15 cellular contexts compared by ENCODE assay signal in genomic region chr3:177753498-177754155, GRCh38.
DNase-seq lines count a peak whose midpoint lies in the region; ATAC-seq, FAIRE-seq and TF ChIP-seq lines count a peak whose summit lies in the region.
"Had no signal": no experiment of that assay in that cellular context is flagged by ENCODE, and none has a peak within 500 bp of the region (broad histone marks: within the 10 kb centered on the region; RNA-seq: fewer than 3 reads in every experiment).

No MANE protein-coding gene starts in this region.

- intact Hi-C loops in left ventricle myocardium inferior (cut with micrococcal nuclease) (no loop called here), pancreas (cut with DNase I) (no loop called here)

- H3K27ac ChIP-seq in BLaER1 treated with 17β-estradiol and CSF1 and Interleukin-3, amounts not matched to agents 10 nM and 100 nM: no peak overlapping the region
- H3K27ac ChIP-seq in left ventricle myocardium inferior (replicated peaks): peak overlapping the region; percentile 67
- H3K27ac ChIP-seq in pancreas: no peak overlapping the region
- H3K27ac ChIP-seq: C4-2B, KMS-11, vagina, WERI-Rb-1 had no signal

- ATAC-seq in pancreas (peak in 3 of 4 donors; percentile 34 to 60 (median 44)), GM18520 (IDR thresholded peaks at IDR 0.05; ENCODE audit: unreplicated experiment) (no peak)
- ATAC-seq: HCT116 had no signal

- TF ChIP-seq CTCF in left ventricle myocardium inferior (IDR thresholded peaks at IDR 0.05; ENCODE audit: borderline replicate concordance) (no peak), pancreas (IDR thresholded peaks at IDR 0.05) (no peak)

- no peaks in the 10 kb centered on the region for H4K20me1 ChIP-seq in BLaER1 treated with 17β-estradiol and CSF1 and Interleukin-3, amounts not matched to agents 10 nM and 100 nM

- H3K4me2 ChIP-seq in BLaER1 treated with 17β-estradiol and CSF1 and Interleukin-3, amounts not matched to agents 10 nM and 100 nM: peak overlapping the region in 10 of 11 experiments; percentile 6 to 69 (median 29); a peak in 12 of 22 replicates
- H3K4me2 ChIP-seq: KMS-11 had no signal

- peaks cover 0 to 47% (median 10%) of the 10 kb centered on the region in 11 experiments; a peak in 12 of 22 replicates for H3K36me3 ChIP-seq in BLaER1 treated with 17β-estradiol and CSF1 and Interleukin-3, amounts not matched to agents 10 nM and 100 nM
- H3K36me3 ChIP-seq in left ventricle myocardium inferior (no peaks in the 10 kb centered on the region), pancreas (no peaks in the 10 kb centered on the region)
- H3K36me3 ChIP-seq: vagina, WERI-Rb-1 had no signal

- no peak overlapping the region for H3K4me3 ChIP-seq in BLaER1 treated with 17β-estradiol and CSF1 and Interleukin-3, amounts not matched to agents 10 nM and 100 nM
- no peak overlapping the region for H3K4me3 ChIP-seq in left ventricle myocardium inferior
- no peak overlapping the region for H3K4me3 ChIP-seq in pancreas
- H3K4me3 ChIP-seq: vagina had no signal

- DNase-seq in SK-N-DZ (ENCODE audit: low spot score): peak; percentile 79
- peak; percentile 74 for DNase-seq in left ventricle myocardium inferior
- DNase-seq in pancreas: no peak
- DNase-seq in cerebellar cortex (ENCODE audit: low spot score): no peak
- DNase-seq in HK-2 (ENCODE audit: unreplicated experiment): no peak
- no peak for DNase-seq in stimulated activated CD8-positive, alpha-beta memory T cell treated with anti-CD3 and anti-CD28 coated beads, Interleukin-4, amount 100 ng/mL, for 48 hours
- DNase-seq: WERI-Rb-1 had no signal

- peaks cover 13 to 75% (median 54%) of the 10 kb centered on the region in 11 experiments; a peak in 21 of 22 replicates for H3K9me3 ChIP-seq in BLaER1 treated with 17β-estradiol and CSF1 and Interleukin-3, amounts not matched to agents 10 nM and 100 nM (replicated peaks in 1 of 11)
- H3K9me3 ChIP-seq in left ventricle myocardium inferior (replicated peaks): no peaks in the 10 kb centered on the region
- no peaks in the 10 kb centered on the region for H3K9me3 ChIP-seq in pancreas
- H3K9me3 ChIP-seq: vagina had no signal

- no peaks in the 10 kb centered on the region for H3K27me3 ChIP-seq in BLaER1 treated with 17β-estradiol and CSF1 and Interleukin-3, amounts not matched to agents 10 nM and 100 nM
- H3K27me3 ChIP-seq in left ventricle myocardium inferior (ENCODE audit: low read depth) (no peaks in the 10 kb centered on the region), pancreas (no peaks in the 10 kb centered on the region)
- H3K27me3 ChIP-seq: vagina had no signal

- no peak overlapping the region for H3K9ac ChIP-seq in BLaER1 treated with 17β-estradiol and CSF1 and Interleukin-3, amounts not matched to agents 10 nM and 100 nM
- H3K9ac ChIP-seq: KMS-11 had no signal

- no peak for FAIRE-seq in pancreas (lab: Jason Lieb, UNC)
- FAIRE-seq: colon, GM19239 had no signal

- WGBS in pancreas, 2 donors: 60% methylated on average over 2 of the region's 2 CpGs

- H3K4me1 ChIP-seq in BLaER1 treated with 17β-estradiol and CSF1 and Interleukin-3, amounts not matched to agents 10 nM and 100 nM: peaks cover 6 to 19% (median 16%) of the 10 kb centered on the region in 10 experiments; a peak in 17 of 20 replicates
- H3K4me1 ChIP-seq in left ventricle myocardium inferior: peaks cover 42% of the 10 kb centered on the region
- H3K4me1 ChIP-seq in pancreas: peaks cover 0 to 3% (median 0%) of the 10 kb centered on the region in 3 donors

Comparison
In these comparisons a context has a peak if more than half of its experiments do, and no peak if none do; other contexts are left out.
1. DNase-seq: peak in SK-N-DZ (single experiment) and left ventricle myocardium inferior (single experiment); none in pancreas (0 of 6), cerebellar cortex (single experiment), HK-2 (single experiment) and stimulated activated CD8-positive, alpha-beta memory T cell treated with anti-CD3 and anti-CD28 coated beads, Interleukin-4, amount 100 ng/mL, for 48 hours (single experiment).